Comparison of ENCODE assay signal across 8 cellular contexts in the genomic region with DNA sequence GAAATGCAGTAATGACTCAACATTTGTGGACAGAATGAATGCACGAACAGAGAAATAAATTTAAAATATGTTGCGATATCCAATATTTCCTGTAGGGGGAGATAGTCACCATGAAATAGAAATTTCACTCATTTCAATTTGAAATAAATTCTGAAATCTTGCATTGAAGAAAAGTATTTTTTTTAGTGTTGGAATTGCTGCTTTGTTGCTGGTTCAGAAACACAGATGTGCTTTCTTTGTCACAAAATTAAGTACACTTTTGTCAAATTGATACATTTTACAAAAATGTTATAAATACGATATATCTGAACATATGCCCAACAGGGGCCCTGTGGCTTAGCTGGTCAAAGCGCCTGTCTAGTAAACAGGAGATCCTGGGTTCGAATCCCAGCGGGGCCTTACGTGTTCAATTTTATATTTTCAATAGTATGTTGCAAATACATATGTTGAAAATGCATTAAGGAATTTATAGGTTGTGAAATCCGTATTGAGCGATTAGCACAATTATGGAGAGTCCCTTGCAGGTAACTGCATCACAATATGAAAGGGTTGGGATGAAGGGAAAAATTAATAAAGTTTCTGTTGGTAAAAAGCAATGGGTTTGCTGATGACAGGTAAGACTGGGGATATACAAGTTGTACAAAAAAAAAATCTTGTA.
DNase-seq lines count a peak whose midpoint lies in the region; ATAC-seq, FAIRE-seq and TF ChIP-seq lines count a peak whose summit lies in the region.

No MANE protein-coding gene starts in this region.

- POLR2A ChIA-PET in BJ (lab: Charles Lee), result no interaction called here
- POLR2A ChIA-PET in activated naive CD8-positive, alpha-beta T cell treated with anti-CD3 and anti-CD28 coated beads, Interleukin-2, amount 10 ng/mL, durations not matched to agents 7 days and 5 days (lab: Charles Lee), result interaction anchor here (1.5 to 1.7 kb wide), 2 partner anchors 645 to 731 kb away, joined by 4 to 5 read pairs; a partner anchor contains a TSS

- H3K27me3 ChIP-seq in BJ (ENCODE audit: control insufficient read depth, insufficient read depth, low read length) (0 out of 2 replicates have a peak, but pooled peaks cover 1% of the 10 kb centered on the region), iPS-20b (ENCODE audit: insufficient read depth, low read length) (peaks cover 11% of the 10 kb centered on the region; the same call in 1 of the 2 replicates)

- no peaks in the 10 kb centered on the region for H3K36me3 Mint-ChIP-seq in activated naive CD8-positive, alpha-beta T cell treated with anti-CD3 and anti-CD28 coated beads, Interleukin-2, amount 10 ng/mL, durations not matched to agents 7 days and 5 days

- no peaks in the 10 kb centered on the region for H3K9me3 ChIP-seq in iPS-20b (ENCODE audit: insufficient read depth, low read depth, low read length)

- no peak for DNase-seq in BJ (ENCODE audit: low read depth)
- no peak for DNase-seq in GM12892 (ENCODE audit: insufficient read length)
- DNase-seq in NCI-H446 (lab: John Stamatoyannopoulos, UW), result peak; percentile 56 to 87
- DNase-seq in activated naive CD8-positive, alpha-beta T cell treated with anti-CD3 and anti-CD28 coated beads, Interleukin-2, amount 10 ng/mL, durations not matched to agents 7 days and 5 days, result no peak
- DNase-seq in superior temporal gyrus (ENCODE audit: extremely low spot score), result peak; percentile 88
- DNase-seq in SW480 (ENCODE audit: low spot score), result no peak

- TF ChIP-seq POLR2A in GM12892 (IDR thresholded peaks at IDR 0.05; ENCODE audit: low read depth, low read length), result no peak

- no peak overlapping the region for H3K9ac ChIP-seq in iPS-20b (ENCODE audit: low read depth, low read length)

- TF ChIP-seq CTCF in BJ (IDR thresholded peaks at IDR 0.05; ENCODE audit: insufficient read depth, low read depth, low read length), result peak; percentile 55

- H3K36me3 ChIP-seq in BJ (ENCODE audit: control insufficient read depth, insufficient read depth, low read length) (no peaks in the 10 kb centered on the region), iPS-20b (ENCODE audit: insufficient read depth, low read depth, low read length) (no peaks in the 10 kb centered on the region)

- no peaks in the 10 kb centered on the region for H3K9me3 Mint-ChIP-seq in activated naive CD8-positive, alpha-beta T cell treated with anti-CD3 and anti-CD28 coated beads, Interleukin-2, amount 10 ng/mL, durations not matched to agents 7 days and 5 days

- H3K4me3 ChIP-seq in BJ (ENCODE audit: low read depth, low read length), result no peak overlapping the region
- peak overlapping the region; percentile 18; the same call in 1 of the 2 replicates for H3K4me3 ChIP-seq in iPS-20b (ENCODE audit: low read length)

- ATAC-seq in activated naive CD8-positive, alpha-beta T cell treated with anti-CD3 and anti-CD28 coated beads, Interleukin-2, amount 10 ng/mL, durations not matched to agents 7 days and 5 days (ENCODE audit: low read depth), result no peak
- no peak for ATAC-seq in HG02884 (IDR thresholded peaks at IDR 0.05; ENCODE audit: unreplicated experiment)

- H3K4me1 ChIP-seq in iPS-20b (ENCODE audit: insufficient read depth, low read length), result peaks cover 14% of the 10 kb centered on the region

- FAIRE-seq in GM12892 (lab: Jason Lieb, UNC), result peak; percentile 65

- peak overlapping the region; percentile 36 for H3K4me3 Mint-ChIP-seq in activated naive CD8-positive, alpha-beta T cell treated with anti-CD3 and anti-CD28 coated beads, Interleukin-2, amount 10 ng/mL, durations not matched to agents 7 days and 5 days

- peaks cover 23% of the 10 kb centered on the region for H3K4me1 Mint-ChIP-seq in activated naive CD8-positive, alpha-beta T cell treated with anti-CD3 and anti-CD28 coated beads, Interleukin-2, amount 10 ng/mL, durations not matched to agents 7 days and 5 days

- CTCF ChIA-PET in BJ (lab: Yijun Ruan, JAX), result interaction anchor here (0.6 to 2.2 kb wide), 11 partner anchors 11 to 1193 kb away, joined by 3 to 9 read pairs (median 4); a partner anchor contains a TSS

- H3K27ac Mint-ChIP-seq in activated naive CD8-positive, alpha-beta T cell treated with anti-CD3 and anti-CD28 coated beads, Interleukin-2, amount 10 ng/mL, durations not matched to agents 7 days and 5 days, result peak overlapping the region; percentile 71

- peaks cover 2% of the 10 kb centered on the region for H3K27me3 Mint-ChIP-seq in activated naive CD8-positive, alpha-beta T cell treated with anti-CD3 and anti-CD28 coated beads, Interleukin-2, amount 10 ng/mL, durations not matched to agents 7 days and 5 days

- H3K27ac ChIP-seq in iPS-20b (ENCODE audit: low read length), result no peak overlapping the region

Comparison
In these comparisons a context has a peak if more than half of its experiments do, and no peak if none do; other contexts are left out.
1. DNase-seq: peak in NCI-H446 (2 of 2) and superior temporal gyrus (single experiment); none in BJ (single experiment), GM12892 (single experiment), activated naive CD8-positive, alpha-beta T cell treated with anti-CD3 and anti-CD28 coated beads, Interleukin-2, amount 10 ng/mL, durations not matched to agents 7 days and 5 days (single experiment) and SW480 (single experiment).